29 cellular contexts compared by ENCODE assay signal in genomic region chr1:117229217-117229616, GRCh38. TPM values are rescaled to one million over a fixed set of nuclear protein-coding genes. Genes with fewer than 3 reads are reported as not detected.
"Had no signal": no experiment of that assay in that cellular context is flagged by ENCODE, and none has a peak within 500 bp of the region (broad histone marks: within the 10 kb centered on the region; RNA-seq: fewer than 3 reads in every experiment).

No MANE protein-coding gene starts in this region.

- H3K4me3 ChIP-seq: stomach, suprapubic skin, testis, thoracic aorta, thyroid gland, tibial artery, tibial nerve, transverse colon, upper lobe of left lung, upper lobe of right lung, uterus, vagina had no signal

- H3K27me3 ChIP-seq: stomach, suprapubic skin, testis, thyroid gland, tibial artery, tibial nerve, transverse colon, upper lobe of left lung, upper lobe of right lung, uterus, vagina had no signal

- H3K4me1 Mint-ChIP-seq: stimulated activated effector memory CD8-positive, alpha-beta T cell treated with anti-CD3 and anti-CD28 coated beads, Interleukin-12 subunit alpha, Interleukin-12 subunit beta, amount 100 ng/mL, for 72 hours; stimulated activated memory B cell treated with anti-CD40 and anti-IgM and Interleukin-4, amounts not matched to agents 10 μg/mL and 1 μg/mL and 100 μg/mL, for 72 hours; stimulated activated naive B cell treated with anti-CD40 and anti-IgM and Interleukin-4, amounts not matched to agents 10 μg/mL and 1 μg/mL and 100 μg/mL, for 72 hours; stimulated activated naive CD8-positive, alpha-beta T cell treated with anti-CD3 and anti-CD28 coated beads, Interleukin-15, amount 100 ng/mL, for 72 hours had no signal

- DNase-seq: stimulated activated CD4-positive, alpha-beta T cell treated with anti-CD3 and anti-CD28 coated beads, Interleukin-2, amount 100 ng/mL, for 48 hours; stimulated activated CD4-positive, alpha-beta T cell treated with anti-CD3 and anti-CD28 coated beads, Interleukin-4, amount 100 ng/mL, for 1 hour; stimulated activated CD4-positive, alpha-beta T cell treated with anti-CD3 and anti-CD28 coated beads, Interleukin-4, amount 100 ng/mL, for 24 hours; stimulated activated CD4-positive, alpha-beta T cell treated with anti-CD3 and anti-CD28 coated beads, Interleukin-4, amount 100 ng/mL, for 4 hours; stimulated activated CD8-positive, alpha-beta memory T cell treated with anti-CD3 and anti-CD28 coated beads, Interleukin-4, amount 100 ng/mL, for 48 hours; stimulated activated naive B cell treated with anti-CD40 and anti-IgM and Interleukin-4, amounts not matched to agents 10 μg/mL and 1 μg/mL and 100 μg/mL, for 72 hours; stimulated activated naive CD4-positive, alpha-beta T cell; stimulated activated naive CD4-positive, alpha-beta T cell treated with Interleukin-2 at 50 U/mL for 16 hours; stimulated activated naive CD8-positive, alpha-beta T cell treated with anti-CD3 and anti-CD28 coated beads, Interleukin-15, amount 100 ng/mL, for 72 hours; stimulated activated naive CD8-positive, alpha-beta T cell treated with anti-CD3 and anti-CD28 coated beads, Interleukin-15, Interleukin-2, amounts not matched to agents 100 U/mL and 50 U/mL, for 24 hours; stomach; substantia nigra; testis; thyroid gland; tibial artery; transverse colon; trophoblast cell; upper lobe of left lung; upper lobe of right lung; uterus had no signal

- H3K27ac ChIP-seq: stomach, suprapubic skin, testis, thoracic aorta, thyroid gland, tibial artery, tibial nerve, transverse colon, upper lobe of left lung, upper lobe of right lung, uterus, vagina had no signal

- H3K9me3 ChIP-seq: stomach, suprapubic skin, testis, thoracic aorta, thyroid gland, tibial artery, tibial nerve, transverse colon, upper lobe of left lung, upper lobe of right lung, uterus, vagina had no signal

- H3K9me3 Mint-ChIP-seq: stimulated activated memory B cell treated with anti-CD40 and anti-IgM and Interleukin-4, amounts not matched to agents 10 μg/mL and 1 μg/mL and 100 μg/mL, for 72 hours; stimulated activated naive B cell treated with anti-CD40 and anti-IgM and Interleukin-4, amounts not matched to agents 10 μg/mL and 1 μg/mL and 100 μg/mL, for 72 hours had no signal

- ATAC-seq: stimulated activated effector memory CD8-positive, alpha-beta T cell treated with anti-CD3 and anti-CD28 coated beads, Interleukin-12 subunit alpha, Interleukin-12 subunit beta, amount 100 ng/mL, for 72 hours; stimulated activated naive B cell treated with anti-CD40 and anti-IgM and Interleukin-4, amounts not matched to agents 10 μg/mL and 1 μg/mL and 100 μg/mL, for 72 hours; stimulated activated naive CD8-positive, alpha-beta T cell treated with anti-CD3 and anti-CD28 coated beads, Interleukin-15, amount 100 ng/mL, for 72 hours; stimulated activated naive CD8-positive, alpha-beta T cell treated with anti-CD3 and anti-CD28 coated beads, Interleukin-15, Interleukin-2, amounts not matched to agents 100 U/mL and 50 U/mL, for 24 hours; upper lobe of right lung had no signal

- H3K4me1 ChIP-seq: testis, thyroid gland, upper lobe of right lung had no signal

- H3K36me3 ChIP-seq: stomach, suprapubic skin, thoracic aorta, thyroid gland, tibial artery, tibial nerve, transverse colon, upper lobe of left lung, upper lobe of right lung, uterus, vagina had no signal

- H3K4me3 Mint-ChIP-seq: stimulated activated effector memory CD8-positive, alpha-beta T cell treated with anti-CD3 and anti-CD28 coated beads, Interleukin-12 subunit alpha, Interleukin-12 subunit beta, amount 100 ng/mL, for 72 hours; stimulated activated memory B cell treated with anti-CD40 and anti-IgM and Interleukin-4, amounts not matched to agents 10 μg/mL and 1 μg/mL and 100 μg/mL, for 72 hours; stimulated activated naive B cell treated with anti-CD40 and anti-IgM and Interleukin-4, amounts not matched to agents 10 μg/mL and 1 μg/mL and 100 μg/mL, for 72 hours; stimulated activated naive CD8-positive, alpha-beta T cell treated with anti-CD3 and anti-CD28 coated beads, Interleukin-15, amount 100 ng/mL, for 72 hours; stimulated activated naive CD8-positive, alpha-beta T cell treated with anti-CD3 and anti-CD28 coated beads, Interleukin-15, Interleukin-2, amounts not matched to agents 100 ng/mL and 50 ng/mL, for 24 hours; type B pancreatic cell had no signal

- H3K36me3 Mint-ChIP-seq: stimulated activated effector memory CD8-positive, alpha-beta T cell treated with anti-CD3 and anti-CD28 coated beads, Interleukin-12 subunit alpha, Interleukin-12 subunit beta, amount 100 ng/mL, for 72 hours; stimulated activated memory B cell treated with anti-CD40 and anti-IgM and Interleukin-4, amounts not matched to agents 10 μg/mL and 1 μg/mL and 100 μg/mL, for 72 hours; stimulated activated naive B cell treated with anti-CD40 and anti-IgM and Interleukin-4, amounts not matched to agents 10 μg/mL and 1 μg/mL and 100 μg/mL, for 72 hours; type B pancreatic cell had no signal

- H3K27ac Mint-ChIP-seq: stimulated activated effector memory CD8-positive, alpha-beta T cell treated with anti-CD3 and anti-CD28 coated beads, Interleukin-12 subunit alpha, Interleukin-12 subunit beta, amount 100 ng/mL, for 72 hours; stimulated activated memory B cell treated with anti-CD40 and anti-IgM and Interleukin-4, amounts not matched to agents 10 μg/mL and 1 μg/mL and 100 μg/mL, for 72 hours; stimulated activated naive B cell treated with anti-CD40 and anti-IgM and Interleukin-4, amounts not matched to agents 10 μg/mL and 1 μg/mL and 100 μg/mL, for 72 hours; stimulated activated naive CD8-positive, alpha-beta T cell treated with anti-CD3 and anti-CD28 coated beads, Interleukin-15, amount 100 ng/mL, for 72 hours; stimulated activated naive CD8-positive, alpha-beta T cell treated with anti-CD3 and anti-CD28 coated beads, Interleukin-15, Interleukin-2, amounts not matched to agents 100 ng/mL and 50 ng/mL, for 24 hours; type B pancreatic cell had no signal

- H3K27me3 Mint-ChIP-seq: stimulated activated naive B cell treated with anti-CD40 and anti-IgM and Interleukin-4, amounts not matched to agents 10 μg/mL and 1 μg/mL and 100 μg/mL, for 72 hours; stimulated activated naive CD8-positive, alpha-beta T cell treated with anti-CD3 and anti-CD28 coated beads, Interleukin-15, amount 100 ng/mL, for 72 hours; stimulated activated naive CD8-positive, alpha-beta T cell treated with anti-CD3 and anti-CD28 coated beads, Interleukin-15, Interleukin-2, amounts not matched to agents 100 ng/mL and 50 ng/mL, for 24 hours; type B pancreatic cell had no signal

RNA-seq across cellular contexts. Expression of gene VTCN1, which starts 18.5 kb away (rescaled TPM):
- total RNA-seq: subcutaneous adipose tissue, thoracic aorta, thyroid gland, tibial nerve, transverse colon, upper lobe of right lung, vagina had no signal
